ENCODE assay signal across 32 cellular contexts in genomic region chr16:15973997-15974396, GRCh38. TPM values are rescaled to one million over a fixed set of nuclear protein-coding genes. Genes with fewer than 3 reads are reported as not detected.
DNase-seq lines count a peak whose midpoint lies in the region; ATAC-seq, FAIRE-seq and TF ChIP-seq lines count a peak whose summit lies in the region.
"Had no signal": no experiment of that assay in that cellular context is flagged by ENCODE, and none has a peak within 500 bp of the region (broad histone marks: within the 10 kb centered on the region; RNA-seq: fewer than 3 reads in every experiment).

No MANE protein-coding gene starts in this region.

- TF ChIP-seq POLR2A in H1 (IDR thresholded peaks at IDR 0.05; ENCODE audit: control extremely low read depth in 1 of 2, low read depth in 2 of 2, low read length in 2 of 2) = no peak
- TF ChIP-seq POLR2A in sigmoid colon (IDR thresholded peaks at IDR 0.05) = no peak

- TF ChIP-seq CTCF in H1 (IDR thresholded peaks at IDR 0.05; ENCODE audit: control extremely low read depth in 1 of 3, insufficient read depth in 1 of 3, low read depth in 1 of 3, low read length in 3 of 3) (no peak), sigmoid colon (IDR thresholded peaks at IDR 0.05) (no peak)

- H3K4me1 ChIP-seq in H1 (replicated peaks in 1 of 4; ENCODE audit: control insufficient read depth in 3 of 4, insufficient read depth in 4 of 4, low read length in 3 of 4) (peaks cover 6 to 20% (median 13%) of the 10 kb centered on the region in 4 experiments), sigmoid colon (peaks cover 0 to 68% (median 63%) of the 10 kb centered on the region in 4 donors)
- H3K4me1 ChIP-seq: breast epithelium, parathyroid adenoma had no signal

- peaks cover 32% of the 10 kb centered on the region for H3K79me1 ChIP-seq in H1 (ENCODE audit: low read depth, low read length)

- H3K4me1 Mint-ChIP-seq in T-cell = peaks cover 40 to 61% (median 43%) of the 10 kb centered on the region in 3 donors
- H3K4me1 Mint-ChIP-seq: mesothelial cell of epicardium had no signal

- TF ChIP-seq EP300 in H1 (IDR thresholded peaks at IDR 0.05; ENCODE audit: borderline replicate concordance in 1 of 2, low read depth in 2 of 2, low read length in 2 of 2) = no peak
- TF ChIP-seq EP300 in sigmoid colon (IDR thresholded peaks at IDR 0.05) = no peak

- no peak overlapping the region for H2BK15ac ChIP-seq in H1 (ENCODE audit: low read length)

- H2BK5ac ChIP-seq in H1 (ENCODE audit: low read depth, low read length) = no peak overlapping the region

- no peak overlapping the region for H3K56ac ChIP-seq in H1 (replicated peaks; ENCODE audit: insufficient read length, low read depth, low read length)

- H3K14ac ChIP-seq in H1 (ENCODE audit: insufficient read length) = no peak overlapping the region

- no peak overlapping the region for H3K27ac Mint-ChIP-seq in T-cell
- H3K27ac Mint-ChIP-seq: GM23338; mesothelial cell of epicardium; natural killer cell treated with Interleukin-12 subunit alpha and Interleukin-12 subunit beta and Interleukin-15 and Interleukin-18, amount 100 ng/mL, for 72 hours; stimulated activated memory B cell treated with anti-CD40 and anti-IgM and Interleukin-4, amounts not matched to agents 10 μg/mL and 1 μg/mL and 100 μg/mL, for 72 hours; WTC11 had no signal

- no peak overlapping the region for H2AK5ac ChIP-seq in H1 (ENCODE audit: low read depth, low read length)

- peaks cover 65% of the 10 kb centered on the region for H3K36me3 Mint-ChIP-seq in T-cell

- no peak overlapping the region for H2AFZ ChIP-seq in H1 (ENCODE audit: low read length)
- H2AFZ ChIP-seq: GM23338, parathyroid adenoma had no signal

- peaks cover 3 to 26% (median 10%) of the 10 kb centered on the region in 4 experiments; a peak in 6 of 8 replicates for H3K36me3 ChIP-seq in H1 (ENCODE audit: control insufficient read depth in 2 of 4, insufficient read depth in 4 of 4, low read length in 3 of 4)
- H3K36me3 ChIP-seq in sigmoid colon = no peaks in the 10 kb centered on the region
- H3K36me3 ChIP-seq: breast epithelium, transverse colon had no signal

- H3K4me3 ChIP-seq in H1 (ENCODE audit: extremely low read depth in 1 of 4, insufficient read depth in 2 of 4, low read depth in 3 of 4, low read length in 4 of 4) (no peak overlapping the region), sigmoid colon (no peak overlapping the region)
- H3K4me3 ChIP-seq: BLaER1 treated with 17β-estradiol and CSF1 and Interleukin-3, amounts not matched to agents 10 nM and 100 nM; breast epithelium; GM23338; skin epidermis; transverse colon had no signal

- H3K27ac ChIP-seq in H1 (ENCODE audit: low read depth, low read length) (no peak overlapping the region), sigmoid colon (peak overlapping the region; percentile 75 to 82 (median 80))
- H3K27ac ChIP-seq: BLaER1 treated with 17β-estradiol and CSF1 and Interleukin-3, amounts not matched to agents 10 nM and 100 nM; parathyroid adenoma had no signal

- no peak overlapping the region for H3K23ac ChIP-seq in H1 (ENCODE audit: insufficient read length)

- no peak overlapping the region for H2BK120ac ChIP-seq in H1 (replicated peaks; ENCODE audit: low read depth, low read length)

- H3K4ac ChIP-seq in H1 (replicated peaks; ENCODE audit: insufficient read length, low read depth, low read length) = no peak overlapping the region

- CTCF ChIA-PET in H1 (lab: Charles Lee; ENCODE audit: partially characterized antibody) = interaction anchor here (0.6 to 1.2 kb wide), 2 partner anchors 15 to 47 kb away, joined by 3 read pairs; no protein-coding TSS in a partner anchor
- CTCF ChIA-PET in T-cell (lab: Charles Lee) = no interaction called here

- TF ChIP-seq RAD21 in H1 (IDR thresholded peaks at IDR 0.05 in 1 of 2, conservative IDR thresholded peaks at IDR 0.05 in 1 of 2; ENCODE audit: low read depth in 2 of 2, low read length in 2 of 2) = no peak

- no peak overlapping the region for H3K9ac ChIP-seq in H1 (replicated peaks in 1 of 4; ENCODE audit: extremely low read depth in 1 of 4, low read depth in 3 of 4, low read length in 3 of 4)
- H3K9ac ChIP-seq: BLaER1 treated with 17β-estradiol and CSF1 and Interleukin-3, amounts not matched to agents 10 nM and 100 nM; parathyroid adenoma had no signal

- H4K5ac ChIP-seq in H1 (ENCODE audit: insufficient read length, low read depth, low read length) = no peak overlapping the region

- no peak for FAIRE-seq in H1 (lab: Jason Lieb, UNC)
- FAIRE-seq: endometrium, GM19239 had no signal

- no peak overlapping the region for H3K4me3 Mint-ChIP-seq in T-cell
- H3K4me3 Mint-ChIP-seq: GM23338; mesothelial cell of epicardium; natural killer cell treated with Interleukin-12 subunit alpha and Interleukin-12 subunit beta and Interleukin-15 and Interleukin-18, amount 100 ng/mL, for 72 hours; stimulated activated memory B cell treated with anti-CD40 and anti-IgM and Interleukin-4, amounts not matched to agents 10 μg/mL and 1 μg/mL and 100 μg/mL, for 72 hours; WTC11 had no signal

- no peak overlapping the region for H2BK20ac ChIP-seq in H1 (ENCODE audit: low read length)

- H4K20me1 ChIP-seq in H1 (replicated peaks in 1 of 2; ENCODE audit: control insufficient read depth in 1 of 2, insufficient read depth in 2 of 2, low read length in 2 of 2) = peaks cover 0 to 15% of the 10 kb centered on the region in 2 experiments

- in situ Hi-C loops in ACHN (cut with HindIII; ENCODE audit: low pct_ligation_motif_present, low pct_unique_long_range_greater_than_20kb, low sequenced_read_pairs) = no loop called here

- H3K23me2 ChIP-seq in H1 (ENCODE audit: low read depth, low read length) = peaks cover 5% of the 10 kb centered on the region

- H3K27me3 ChIP-seq in H1 (replicated peaks in 1 of 4; ENCODE audit: control insufficient read depth in 3 of 4, extremely low read depth in 1 of 4, insufficient read depth in 3 of 4, low read length in 3 of 4) (no peaks in the 10 kb centered on the region), sigmoid colon (no peaks in the 10 kb centered on the region)
- H3K27me3 ChIP-seq: BLaER1 treated with 17β-estradiol and CSF1 and Interleukin-3, amounts not matched to agents 10 nM and 100 nM; breast epithelium; transverse colon had no signal

- H3K79me2 ChIP-seq in H1 (ENCODE audit: control insufficient read depth in 1 of 2, insufficient read depth in 2 of 2, low read length in 2 of 2) = peaks cover 34 to 82% of the 10 kb centered on the region in 2 experiments
- H3K79me2 ChIP-seq: parathyroid adenoma had no signal

- H4K91ac ChIP-seq in H1 (replicated peaks; ENCODE audit: insufficient read length, low read length) = no peak overlapping the region

- peaks cover 5 to 23% (median 11%) of the 10 kb centered on the region in 3 donors for H3K9me3 Mint-ChIP-seq in T-cell

- H3K9me3 ChIP-seq in H1 (ENCODE audit: insufficient read depth in 2 of 2, low read depth in 1 of 2, low read length in 1 of 2) (peaks cover 8 to 12% of the 10 kb centered on the region in 2 experiments), sigmoid colon (peaks cover 0 to 7% (median 5%) of the 10 kb centered on the region in 4 donors)
- H3K9me3 ChIP-seq: transverse colon had no signal

- WGBS in H1 (ENCODE audit: extremely low coverage in 1 of 2, insufficient coverage in 1 of 2, insufficient read length in 1 of 2, insufficient replicate concordance in 2 of 2, low coverage in 1 of 2, low lambda C conversion rate in 2 of 2, missing lambda C conversion rate in 1 of 2), 2 experiments = 88% methylated on average over 1 of the region's 1 CpG; no CpG with 5 or more reads in 1 of the 2 experiments
- 87 to 97% methylated on average over 1 of the region's 1 CpG for WGBS in sigmoid colon, 2 donors

- POLR2A ChIA-PET in H1 (lab: Charles Lee; ENCODE audit: partially characterized antibody) = interaction anchor here (0.8 to 1.5 kb wide), 2 partner anchors 9 to 11 kb away, joined by 3 to 5 read pairs; no protein-coding TSS in a partner anchor
- POLR2A ChIA-PET in T-cell (lab: Charles Lee) = no interaction called here

- H3K27me3 Mint-ChIP-seq in T-cell = no peaks in the 10 kb centered on the region
- H3K27me3 Mint-ChIP-seq: natural killer cell treated with Interleukin-12 subunit alpha and Interleukin-12 subunit beta and Interleukin-15 and Interleukin-18, amount 100 ng/mL, for 72 hours; stimulated activated memory B cell treated with anti-CD40 and anti-IgM and Interleukin-4, amounts not matched to agents 10 μg/mL and 1 μg/mL and 100 μg/mL, for 72 hours had no signal

- DNase-seq in Right ventricle myocardium superior (no peak), left cardiac atrium (no peak), H1 (ENCODE audit: low read depth in 1 of 2, low spot score in 2 of 2) (no peak), sigmoid colon (no peak), ACHN (no peak), sciatic nerve (ENCODE audit: low spot score) (no peak), T-cell (no peak)
- DNase-seq in central memory CD4-positive, alpha-beta T cell = no peak
- DNase-seq: activated CD4-positive, alpha-beta T cell treated with anti-CD3 and anti-CD28 coated beads, Interleukin-2, amount 50 U/mL, for 4 hours; activated CD8-positive, alpha-beta memory T cell treated with anti-CD3 and anti-CD28 coated beads, Interleukin-2, amount 50 U/mL, for 4 hours; activated effector memory CD4-positive, alpha-beta T cell treated with anti-CD3 and anti-CD28 coated beads, Interleukin-2, amount 50 U/mL, for 16 hours; Calu3; cortex of kidney; NCI-H1436; NCI-H2107; NCI-H510A treated with DMSO at 0.1 percent for 48 hours; RPMI8226; stimulated activated CD4-positive, alpha-beta T cell treated with anti-CD3 and anti-CD28 coated beads, Interleukin-1b, Interleukin-23, amount 100 ng/mL, for 48 hours; T-helper 9 cell; transverse colon had no signal

- H3K4me2 ChIP-seq in H1 (ENCODE audit: insufficient read depth in 1 of 2, low read depth in 2 of 2, low read length in 2 of 2) = no peak overlapping the region
- H3K4me2 ChIP-seq: BLaER1 treated with 17β-estradiol and CSF1 and Interleukin-3, amounts not matched to agents 10 nM and 100 nM; GM23338 had no signal

- peak; percentile 76 for ATAC-seq in Right ventricle myocardium superior (ENCODE audit: poor library complexity)
- ATAC-seq in left cardiac atrium = no peak
- no peak for ATAC-seq in sciatic nerve
- ATAC-seq in T-cell (replicated peaks in 1 of 4) = no peak
- ATAC-seq: GM23338; natural killer cell treated with Interleukin-12 subunit alpha and Interleukin-12 subunit beta and Interleukin-15 and Interleukin-18, amount 100 ng/mL, for 72 hours; SK-N-SH treated with all-trans-retinoic acid at 6 μM for 48 hours; stimulated activated memory B cell treated with anti-CD40 and anti-IgM and Interleukin-4, amounts not matched to agents 10 μg/mL and 1 μg/mL and 100 μg/mL, for 72 hours; WTC11 had no signal

- intact Hi-C loops in Right ventricle myocardium superior (cut with DNase I) (loop anchor here (10.0 kb wide), 1 partner anchor 69 kb away; no protein-coding TSS in a partner anchor), left cardiac atrium (cut with DNase I) (no loop called here), sigmoid colon (cut with DNase I) (no loop called here), sciatic nerve (cut with DNase I) (no loop called here)

- peak overlapping the region; percentile 8; the same call in 1 of the 2 replicates for H4K8ac ChIP-seq in H1 (ENCODE audit: extremely low read depth, insufficient read depth, low read length)

- no peak overlapping the region for H3K18ac ChIP-seq in H1 (ENCODE audit: extremely low read depth, low read length)

- H2BK12ac ChIP-seq in H1 (ENCODE audit: low read depth, low read length) = no peak overlapping the region

RNA-seq across cellular contexts. Expression of gene ABCC1, which starts 24.6 kb away (rescaled TPM):
- 24.4 TPM for total RNA-seq in Right ventricle myocardium superior
- 10 to 100 TPM; 16.2 to 20.9 TPM for total RNA-seq in left cardiac atrium
- total RNA-seq in H1 (2021; fragmentation: NEBNext Ultra II Directional; extraction: Animal tissue kit (Norgen Biotek cat#: 25700)) = 65.7 and 66.8 TPM in 2 replicates
- polyA plus RNA-seq in H1 (2011; rRNA removed) = 42.6 and 73.9 TPM in 2 replicates
- 25.1 TPM for polyA plus RNA-seq in H1 (2011; cell fraction: cytosol; rRNA removed)
- polyA plus RNA-seq in H1 (2011; cell fraction: nucleus; rRNA removed) = 102 TPM
- polyA plus RNA-seq in H1 (2012, experiment 1 of 2) = 54.4 to 58.9 TPM (median 57.1 TPM) in 4 replicates
- 24.2 TPM for polyA plus RNA-seq in H1 (2012, experiment 2 of 2)
- polyA plus RNA-seq in H1 (2013, experiment 1 of 2) = 67.0 TPM
- 55.1 TPM for polyA plus RNA-seq in H1 (2013, experiment 2 of 2)
- 121 and 123 TPM in 2 replicates for polyA minus RNA-seq in H1 (2011; rRNA and poly(A)+ RNA removed)
- 62.4 TPM for polyA minus RNA-seq in H1 (2011; cell fraction: cytosol; rRNA and poly(A)+ RNA removed)
- 75.8 TPM for polyA minus RNA-seq in H1 (2011; cell fraction: nucleus; rRNA and poly(A)+ RNA removed)
- total RNA-seq in sigmoid colon = 10 to 100 TPM; 22.5 to 51.8 (median 32.5) TPM
- 10 to 100 TPM in 1 of 3 donors, 1 to 10 TPM in 2; 1.8 to 17.6 (median 1.8) TPM for polyA plus RNA-seq in sigmoid colon
- total RNA-seq in sciatic nerve = 34.2 TPM
- 10 to 100 TPM; 59.4 to 68.1 (median 63.0) TPM for total RNA-seq in T-cell
